ENCODE assay signal across 14 cellular contexts in the genomic region with DNA sequence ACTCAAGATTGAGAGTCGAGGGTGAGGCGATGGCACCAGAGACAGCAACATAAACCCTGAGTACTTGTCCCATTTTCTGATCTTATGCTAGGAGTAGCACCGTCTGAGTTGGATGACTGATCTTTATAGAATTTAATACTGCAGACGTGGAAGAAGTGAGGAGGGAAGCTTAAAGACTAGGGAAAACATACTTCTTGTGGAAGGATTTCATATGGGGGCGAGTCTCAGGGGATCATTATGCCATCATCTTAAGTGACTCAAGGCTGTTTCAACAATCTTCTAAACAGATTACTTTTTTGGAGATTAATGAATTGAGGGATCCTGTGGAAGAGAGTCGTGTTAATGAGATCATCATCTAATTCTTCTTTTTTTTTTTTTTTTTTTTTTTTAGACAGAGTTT. TPM values are rescaled to one million over a fixed set of nuclear protein-coding genes. Genes with fewer than 3 reads are reported as not detected.
DNase-seq lines count a peak whose midpoint lies in the region; ATAC-seq, FAIRE-seq and TF ChIP-seq lines count a peak whose summit lies in the region.
"Had no signal": no experiment of that assay in that cellular context is flagged by ENCODE, and none has a peak within 500 bp of the region (broad histone marks: within the 10 kb centered on the region; RNA-seq: fewer than 3 reads in every experiment).

No MANE protein-coding gene starts in this region.

- no peaks in the 10 kb centered on the region for H3K9me2 ChIP-seq in GM23248 (ENCODE audit: insufficient read depth)

- H3K9me3 ChIP-seq in GM23248 (ENCODE audit: low read depth) (no peaks in the 10 kb centered on the region), K562 (replicated peaks; ENCODE audit: control insufficient read depth, insufficient read depth, low read depth, low read length) (no peaks in the 10 kb centered on the region), thyroid gland (no peaks in the 10 kb centered on the region)
- H3K9me3 ChIP-seq: HAP-1 had no signal

- no peaks in the 10 kb centered on the region for H3K9me1 ChIP-seq in K562 (ENCODE audit: control insufficient read depth, insufficient read depth, low read length)

- ATAC-seq in K562 (no peak), GM19455 (IDR thresholded peaks at IDR 0.05; ENCODE audit: unreplicated experiment) (no peak)
- ATAC-seq: CD8-positive, alpha-beta T cell had no signal

- 33% methylated on average over 6 of the region's 6 CpGs for WGBS in GM23248 (ENCODE audit: low coverage in 1 of 2, low lambda C conversion rate in 2 of 2, missing lambda C conversion rate in 2 of 2), 2 experiments
- WGBS in K562 (ENCODE audit: insufficient coverage, low coverage, missing lambda C conversion rate): 19% methylated on average over 6 of the region's 6 CpGs
- WGBS in thyroid gland, 2 donors: 84 to 88% methylated on average over 6 of the region's 6 CpGs

- TF ChIP-seq EP300 in K562 (IDR thresholded peaks at IDR 0.05; ENCODE audit: low read length): no peak

- H3F3A ChIP-seq in GM23248 (ENCODE audit: insufficient read depth): peaks cover 21% of the 10 kb centered on the region

- H3K27ac ChIP-seq in GM23248 (no peak overlapping the region), K562 (ENCODE audit: extremely low read depth, low read depth, low read length) (no peak overlapping the region), thyroid gland (no peak overlapping the region)
- H3K27ac ChIP-seq: BLaER1 treated with 17β-estradiol and CSF1 and Interleukin-3, amounts not matched to agents 10 nM and 100 nM had no signal

- no peaks in the 10 kb centered on the region for H3K79me2 ChIP-seq in GM23248 (ENCODE audit: insufficient read depth)
- H3K79me2 ChIP-seq in K562 (ENCODE audit: control insufficient read depth, insufficient read depth, low read length): no peaks in the 10 kb centered on the region

- H3K4me1 ChIP-seq in GM23248 (ENCODE audit: insufficient read depth) (peaks cover 2% of the 10 kb centered on the region), K562 (replicated peaks in 1 of 2; ENCODE audit: control insufficient read depth in 2 of 2, insufficient read depth in 2 of 2, low read length in 2 of 2) (peaks cover 0 to 10% of the 10 kb centered on the region in 2 experiments; a peak in 3 of 5 replicates), thyroid gland (no peaks in the 10 kb centered on the region)
- H3K4me1 ChIP-seq: HAP-1 had no signal

- TF ChIP-seq POLR2A in K562 (conservative IDR thresholded peaks at IDR 0.05) (no peak), thyroid gland (IDR thresholded peaks at IDR 0.05) (no peak)

- H3K36me3 ChIP-seq in GM23248 (ENCODE audit: low read depth): no peaks in the 10 kb centered on the region
- H3K36me3 ChIP-seq in K562 (ENCODE audit: control insufficient read depth, insufficient read depth, low read length): no peaks in the 10 kb centered on the region
- no peaks in the 10 kb centered on the region for H3K36me3 ChIP-seq in thyroid gland
- H3K36me3 ChIP-seq: BLaER1 treated with 17β-estradiol and CSF1 and Interleukin-3, amounts not matched to agents 10 nM and 100 nM; HAP-1 had no signal

- DNase-seq in AG10803 (ENCODE audit: low read depth): peak; percentile 44
- DNase-seq in GM23248: peak; percentile 80
- DNase-seq in K562 (ENCODE audit: extremely low read depth in 1 of 4, low spot score in 3 of 4): no peak
- peak; percentile 46 for DNase-seq in hepatic stellate cell (ENCODE audit: low spot score)
- DNase-seq in NCI-H146 treated with DMSO at 0.1 percent for 48 hours (lab: John Stamatoyannopoulos, UW; ENCODE audit: unreplicated experiment): no peak
- DNase-seq in thyroid gland: no peak
- DNase-seq in SK-N-DZ (ENCODE audit: low spot score): no peak
- DNase-seq: Calu3; CD8-positive, alpha-beta T cell; NCI-H146; NCI-H2081 had no signal

- intact Hi-C loops in K562 (cut with micrococcal nuclease) (no loop called here), thyroid gland (cut with DNase I) (no loop called here)

- no peak for TF ChIP-seq CTCF in AG10803 (conservative IDR thresholded peaks at IDR 0.05; ENCODE audit: low read length)
- TF ChIP-seq CTCF in K562 (IDR thresholded peaks at IDR 0.05 in 2 of 3, conservative IDR thresholded peaks at IDR 0.05 in 1 of 3; ENCODE audit: insufficient read depth in 2 of 3, low read depth in 1 of 3, low read length in 3 of 3): no peak
- no peak for TF ChIP-seq CTCF in thyroid gland (IDR thresholded peaks at IDR 0.05)

- H3K9ac ChIP-seq in GM23248: no peak overlapping the region
- no peak overlapping the region for H3K9ac ChIP-seq in K562 (ENCODE audit: insufficient read depth in 1 of 2, low read depth in 2 of 2, low read length in 2 of 2)
- H3K9ac ChIP-seq: BLaER1 treated with 17β-estradiol and CSF1 and Interleukin-3, amounts not matched to agents 10 nM and 100 nM had no signal

- no peak overlapping the region for H3K4me3 ChIP-seq in AG10803 (ENCODE audit: low read length)
- no peak overlapping the region for H3K4me3 ChIP-seq in GM23248
- H3K4me3 ChIP-seq in K562: no peak overlapping the region
- H3K4me3 ChIP-seq in thyroid gland (replicated peaks in 1 of 3): no peak overlapping the region
- H3K4me3 ChIP-seq: BLaER1 treated with 17β-estradiol and CSF1 and Interleukin-3, amounts not matched to agents 10 nM and 100 nM; HAP-1 had no signal

- H3K27me3 ChIP-seq in GM23248 (replicated peaks; ENCODE audit: insufficient read depth) (no peaks in the 10 kb centered on the region), K562 (ENCODE audit: control insufficient read depth in 2 of 2, insufficient read depth in 2 of 2, low read length in 2 of 2) (peaks cover 0 to 9% of the 10 kb centered on the region in 2 experiments; a peak in 1 of 5 replicates), thyroid gland (no peaks in the 10 kb centered on the region)
- H3K27me3 ChIP-seq: BLaER1 treated with 17β-estradiol and CSF1 and Interleukin-3, amounts not matched to agents 10 nM and 100 nM had no signal

- no TSS peak for BruUV-seq in K562 (replicated peaks; lab: Mats Ljungman, UMichigan)

- POLR2A ChIA-PET in K562 (lab: Yijun Ruan, JAX): no interaction called here

- in situ Hi-C loops in GM23248 (cut with MboI): no loop called here
- in situ Hi-C loops in K562 (cut with MboI): no loop called here

- no peak overlapping the region for H2AFZ ChIP-seq in GM23248
- 0 out of 2 replicates have a peak overlapping the region, but pooled peaks have one; percentile 33 for H2AFZ ChIP-seq in K562 (ENCODE audit: low read depth, low read length)

- no peak for FAIRE-seq in K562 (lab: Jason Lieb, UNC)

- H3K4me2 ChIP-seq in GM23248 (ENCODE audit: unreplicated experiment): peak overlapping the region; percentile 7
- no peak overlapping the region for H3K4me2 ChIP-seq in K562 (ENCODE audit: insufficient read depth, low read length)
- H3K4me2 ChIP-seq: BLaER1 treated with 17β-estradiol and CSF1 and Interleukin-3, amounts not matched to agents 10 nM and 100 nM had no signal

- CTCF ChIA-PET in K562 (lab: Yijun Ruan, JAX; ENCODE audit: low intra/inter-chr PET ratio): no interaction called here

- TF ChIP-seq RAD21 in K562 (CRISPR knock-in tag; conservative IDR thresholded peaks at IDR 0.05 in 1 of 2, IDR thresholded peaks at IDR 0.05 in 1 of 2): no peak

- H4K20me1 ChIP-seq in GM23248 (ENCODE audit: insufficient read depth) (no peaks in the 10 kb centered on the region), K562 (replicated peaks; ENCODE audit: control insufficient read depth, insufficient read depth, low read length) (no peaks in the 10 kb centered on the region)
- H4K20me1 ChIP-seq: BLaER1 treated with 17β-estradiol and CSF1 and Interleukin-3, amounts not matched to agents 10 nM and 100 nM had no signal

TF ChIP-seq in K562, 482 proteins besides CTCF, POLR2A, EP300 and RAD21:
- TF ChIP-seq NR1H2 (CRISPR knock-in tag; IDR thresholded peaks at IDR 0.05): no peak
- no peak for TF ChIP-seq ZNF174 (CRISPR knock-in tag; IDR thresholded peaks at IDR 0.05)
- no peak for TF ChIP-seq ZNF75A (CRISPR knock-in tag; IDR thresholded peaks at IDR 0.05)
- TF ChIP-seq FOXK1 (CRISPR knock-in tag; IDR thresholded peaks at IDR 0.05; ENCODE audit: borderline replicate concordance): no peak
- TF ChIP-seq ZNF165 (CRISPR knock-in tag; IDR thresholded peaks at IDR 0.05; ENCODE audit: borderline replicate concordance): no peak
- TF ChIP-seq MYBL2 (IDR thresholded peaks at IDR 0.05; ENCODE audit: low read depth): no peak
- no peak for TF ChIP-seq MYBL2 (CRISPR knock-in tag; IDR thresholded peaks at IDR 0.05; ENCODE audit: borderline replicate concordance)
- TF ChIP-seq MCM2 (IDR thresholded peaks at IDR 0.05; ENCODE audit: low read depth): no peak
- no peak for TF ChIP-seq ZNF212 (CRISPR knock-in tag; IDR thresholded peaks at IDR 0.05)
- TF ChIP-seq PYGO2 (tag; IDR thresholded peaks at IDR 0.05): no peak
- no peak for TF ChIP-seq ZNF408 (CRISPR knock-in tag; IDR thresholded peaks at IDR 0.05; ENCODE audit: low read depth)
- no peak for TF ChIP-seq NCOA4 (IDR thresholded peaks at IDR 0.05; ENCODE audit: partially characterized antibody)
- no peak for TF ChIP-seq ZC3H11A (IDR thresholded peaks at IDR 0.05; ENCODE audit: low read depth, low read length)
TF ChIP-seq in K562: peak in this region for 0.

RNA-seq across cellular contexts. Expression of a gene that starts 17.2 kb away (rescaled TPM):
- 250 and 261 TPM in 2 replicates for total RNA-seq in GM23248 (2014; rRNA removed; shearing (Covaris generic))
- polyA plus RNA-seq in GM23248 (2016; fragmentation: Nextera tagmentation; extraction: Ambion mirVana): 53.3 and 54.0 TPM in 2 replicates
- total RNA-seq in K562 (2011; cell fraction: chromatin; rRNA removed; ENCODE audit: low replicate concordance): 34.3 and 56.3 TPM in 2 replicates
- 21.5 and 28.3 TPM in 2 replicates for total RNA-seq in K562 (2011; cell fraction: nucleolus; rRNA removed)
- total RNA-seq in K562 (2011; cell fraction: nucleoplasm; rRNA removed): 26.8 and 46.9 TPM in 2 replicates
- total RNA-seq in K562 (2014; rRNA removed): 22.8 and 23.3 TPM in 2 replicates
- 21.4 and 25.5 TPM in 2 replicates for total RNA-seq in K562 (2014; rRNA removed; fragmentation: Illumina TruSeq; extraction: Trizol)
- 36.0 and 38.4 TPM in 2 replicates for total RNA-seq in K562 (2015; rRNA removed; fragmentation: Illumina TruSeq; extraction: Trizol)
- total RNA-seq in K562 (2021): 30.0 and 31.4 TPM in 2 replicates
- polyA plus RNA-seq in K562 (2011; rRNA removed): 12.2 and 13.9 TPM in 2 replicates
- 11.8 and 14.6 TPM in 2 replicates for polyA plus RNA-seq in K562 (2011; cell fraction: cytosol; rRNA removed)
- polyA plus RNA-seq in K562 (2011; cell fraction: nucleus; rRNA removed): 18.0 and 35.1 TPM in 2 replicates
- 14.4 and 20.2 TPM in 2 replicates for polyA plus RNA-seq in K562 (2012)
- polyA plus RNA-seq in K562 (2014; fragmentation: Illumina TruSeq; extraction: Trizol): 19.3 and 24.9 TPM in 2 replicates
- 1 to 10 TPM; 6.0 to 8.3 TPM for polyA plus RNA-seq in K562 (2014; fragmentation: Nextera tagmentation; extraction: Ambion mirVana)
- polyA plus RNA-seq in K562 (2014; rRNA removed): 9.3 and 12.2 TPM in 2 replicates
- polyA minus RNA-seq in K562 (2011; rRNA and poly(A)+ RNA removed): 100 and 106 TPM in 2 replicates
- 40.0 and 46.9 TPM in 2 replicates for polyA minus RNA-seq in K562 (2011; cell fraction: cytosol; rRNA and poly(A)+ RNA removed)
- 23.8 and 27.2 TPM in 2 replicates for polyA minus RNA-seq in K562 (2011; cell fraction: nucleus; rRNA and poly(A)+ RNA removed)
- 10 to 100 TPM; 73.1 to 95.6 (median 76.5) TPM for total RNA-seq in thyroid gland
- polyA plus RNA-seq in SK-N-DZ (2014; cell fraction: cytosol; rRNA removed): 9.6 and 10.0 TPM in 2 replicates
- polyA plus RNA-seq in SK-N-DZ (2014; cell fraction: nucleus; rRNA removed): 5.1 and 7.0 TPM in 2 replicates
- total RNA-seq: CD8-positive, alpha-beta T cell had no signal

Comparison
In these comparisons a context has a peak if more than half of its experiments do, and no peak if none do; other contexts are left out.
1. DNase-seq: peak in AG10803 (single experiment), GM23248 (single experiment) and hepatic stellate cell (single experiment); none in K562 (0 of 4), NCI-H146 treated with DMSO at 0.1 percent for 48 hours (single experiment), thyroid gland (0 of 2) and SK-N-DZ (single experiment).